Comparison of ENCODE assay signal across 1 cellular context in the genomic region with DNA sequence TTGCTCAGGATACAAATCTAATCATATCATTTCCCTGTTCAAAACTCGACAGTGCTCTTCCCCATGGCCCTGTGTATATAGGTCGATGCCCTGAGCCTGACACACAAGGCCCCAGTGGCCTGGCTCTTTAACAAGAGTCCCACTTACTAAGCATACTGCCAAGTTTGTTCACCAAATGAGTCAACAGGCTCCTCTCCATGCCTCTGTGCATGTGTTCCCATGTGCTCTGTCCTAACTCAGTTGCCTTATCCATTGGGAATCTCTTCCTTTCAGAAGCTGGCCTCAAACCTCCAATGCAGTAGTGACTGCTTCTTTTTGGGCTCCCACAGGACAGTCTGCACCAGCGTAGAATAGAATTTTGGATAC.
TF ChIP-seq lines count a peak whose summit lies in the region.

No MANE protein-coding gene starts in this region.

TF ChIP-seq in HepG2, 621 proteins besides CTCF, POLR2A, EP300 and RAD21:
- no peak for TF ChIP-seq HOXA5 (CRISPR knock-in tag; IDR thresholded peaks at IDR 0.05)
